In genomic region chr2:9488583-9489547, GRCh38 we compare ENCODE assay signal across 17 cellular contexts. TPM values are rescaled to one million over a fixed set of nuclear protein-coding genes. Genes with fewer than 3 reads are reported as not detected.
DNase-seq lines count a peak whose midpoint lies in the region; ATAC-seq and TF ChIP-seq lines count a peak whose summit lies in the region.
"Had no signal": no experiment of that assay in that cellular context is flagged by ENCODE, and none has a peak within 500 bp of the region (broad histone marks: within the 10 kb centered on the region; RNA-seq: fewer than 3 reads in every experiment).

No MANE protein-coding gene starts in this region.

- POLR2A ChIA-PET in A673 (lab: Charles Lee; ENCODE audit: low non-redundant PET): no interaction called here
- POLR2A ChIA-PET in CD4-positive, alpha-beta T cell (lab: Charles Lee): no interaction called here

- H3K36me3 Mint-ChIP-seq in CD4-positive, alpha-beta T cell (ENCODE audit: low read depth): peaks cover 98% of the 10 kb centered on the region
- H3K36me3 Mint-ChIP-seq in activated T-helper 2 cell treated with anti-CD3 and anti-CD28 coated beads, Interferon-gamma antibody, Interleukin-2, Interleukin-4, amounts not matched to agents 10 μg/mL and 5 μg/mL and 100 μg/mL, durations not matched to agents 14 hours and 24 hours and 36 hours (ENCODE audit: low read depth): peaks cover 88% of the 10 kb centered on the region
- peaks cover 31% of the 10 kb centered on the region for H3K36me3 Mint-ChIP-seq in memory B cell

- H3K27ac ChIP-seq in A673 (ENCODE audit: low read depth, low read length, poor library complexity, severe bottlenecking): no peak overlapping the region
- H3K27ac ChIP-seq in CD4-positive, alpha-beta T cell (ENCODE audit: low read depth, low read length): no peak overlapping the region
- H3K27ac ChIP-seq: pancreas had no signal

- no peak overlapping the region for H3K4me3 ChIP-seq in A673 (ENCODE audit: low read depth, low read length, poor library complexity, severe bottlenecking)
- H3K4me3 ChIP-seq: pancreas, spleen had no signal

- H3K4me3 Mint-ChIP-seq in CD4-positive, alpha-beta T cell: no peak overlapping the region
- no peak overlapping the region for H3K4me3 Mint-ChIP-seq in activated T-helper 2 cell treated with anti-CD3 and anti-CD28 coated beads, Interferon-gamma antibody, Interleukin-2, Interleukin-4, amounts not matched to agents 10 μg/mL and 5 μg/mL and 100 μg/mL, durations not matched to agents 14 hours and 24 hours and 36 hours (ENCODE audit: low read depth)
- H3K4me3 Mint-ChIP-seq in memory B cell: no peak overlapping the region

- H3K36me3 ChIP-seq in A673 (ENCODE audit: insufficient read depth, low read length, poor library complexity, severe bottlenecking): peaks cover 99% of the 10 kb centered on the region

- no peaks in the 10 kb centered on the region for H3K27me3 Mint-ChIP-seq in CD4-positive, alpha-beta T cell
- no peaks in the 10 kb centered on the region for H3K27me3 Mint-ChIP-seq in activated T-helper 2 cell treated with anti-CD3 and anti-CD28 coated beads, Interferon-gamma antibody, Interleukin-2, Interleukin-4, amounts not matched to agents 10 μg/mL and 5 μg/mL and 100 μg/mL, durations not matched to agents 14 hours and 24 hours and 36 hours (ENCODE audit: low read depth)
- no peaks in the 10 kb centered on the region for H3K27me3 Mint-ChIP-seq in memory B cell

- H3K27ac Mint-ChIP-seq in CD4-positive, alpha-beta T cell: peak overlapping the region; percentile 44
- peak overlapping the region; percentile 20 for H3K27ac Mint-ChIP-seq in activated T-helper 2 cell treated with anti-CD3 and anti-CD28 coated beads, Interferon-gamma antibody, Interleukin-2, Interleukin-4, amounts not matched to agents 10 μg/mL and 5 μg/mL and 100 μg/mL, durations not matched to agents 14 hours and 24 hours and 36 hours
- H3K27ac Mint-ChIP-seq in memory B cell: peak overlapping the region; percentile 20

- no peak for DNase-seq in A673 (ENCODE audit: low spot score)
- DNase-seq in CD4-positive, alpha-beta T cell: no peak
- no peak for DNase-seq in activated T-helper 2 cell treated with anti-CD3 and anti-CD28 coated beads, Interferon-gamma antibody, Interleukin-2, Interleukin-4, amounts not matched to agents 10 μg/mL and 5 μg/mL and 100 μg/mL, durations not matched to agents 14 hours and 24 hours and 36 hours (ENCODE audit: low spot score)
- DNase-seq in memory B cell (ENCODE audit: low spot score in 2 of 2): no peak
- DNase-seq in stimulated activated naive CD4-positive, alpha-beta T cell treated with Interleukin-2 at 50 U/mL for 16 hours (lab: John Stamatoyannopoulos, UW): no peak
- no peak for DNase-seq in NOMO-1 (lab: John Stamatoyannopoulos, UW; ENCODE audit: unreplicated experiment in 2 of 2)
- no peak for DNase-seq in NCI-H1105 treated with DMSO at 0.1 percent for 48 hours (lab: John Stamatoyannopoulos, UW)
- DNase-seq in posterior vena cava (ENCODE audit: low spot score): no peak
- DNase-seq: activated CD4-positive, alpha-beta T cell treated with anti-CD3 and anti-CD28 coated beads for 48 hours; activated effector memory CD4-positive, alpha-beta T cell treated with anti-CD3 and anti-CD28 coated beads, Interleukin-2, amount 50 U/mL, for 16 hours; glutamatergic neuron; midbrain; MM.1S; NCI-H748 treated with DMSO at 0.1 percent for 48 hours; pancreas; RPMI8226; spleen had no signal

- H3K9me3 ChIP-seq in A673 (ENCODE audit: low read depth, low read length, poor library complexity, severe bottlenecking): no peaks in the 10 kb centered on the region
- H3K9me3 ChIP-seq in CD4-positive, alpha-beta T cell (ENCODE audit: control insufficient read depth, low read length): no peaks in the 10 kb centered on the region
- H3K9me3 ChIP-seq: pancreas, spleen had no signal

- ATAC-seq in CD4-positive, alpha-beta T cell (ENCODE audit: poor library complexity): no peak
- ATAC-seq in memory B cell (ENCODE audit: low read depth): no peak

- no peaks in the 10 kb centered on the region for H3K9me3 Mint-ChIP-seq in CD4-positive, alpha-beta T cell
- H3K9me3 Mint-ChIP-seq in activated T-helper 2 cell treated with anti-CD3 and anti-CD28 coated beads, Interferon-gamma antibody, Interleukin-2, Interleukin-4, amounts not matched to agents 10 μg/mL and 5 μg/mL and 100 μg/mL, durations not matched to agents 14 hours and 24 hours and 36 hours: no peaks in the 10 kb centered on the region
- H3K9me3 Mint-ChIP-seq in memory B cell: no peaks in the 10 kb centered on the region

- no peaks in the 10 kb centered on the region for H3K4me1 ChIP-seq in A673 (ENCODE audit: insufficient read depth, low read length, poor library complexity, severe bottlenecking)
- H3K4me1 ChIP-seq: spleen had no signal

- CTCF ChIA-PET in A673 (lab: Charles Lee): no interaction called here
- CTCF ChIA-PET in CD4-positive, alpha-beta T cell (lab: Charles Lee): no interaction called here

- H3K27me3 ChIP-seq in A673 (replicated peaks; ENCODE audit: insufficient read depth, low read depth, low read length, poor library complexity): no peaks in the 10 kb centered on the region
- H3K27me3 ChIP-seq in CD4-positive, alpha-beta T cell (ENCODE audit: control insufficient read depth, insufficient read depth, low read length): no peaks in the 10 kb centered on the region
- H3K27me3 ChIP-seq: pancreas, spleen had no signal

- no peaks in the 10 kb centered on the region for H3K4me1 Mint-ChIP-seq in CD4-positive, alpha-beta T cell (ENCODE audit: low read depth)
- peaks cover 13% of the 10 kb centered on the region for H3K4me1 Mint-ChIP-seq in activated T-helper 2 cell treated with anti-CD3 and anti-CD28 coated beads, Interferon-gamma antibody, Interleukin-2, Interleukin-4, amounts not matched to agents 10 μg/mL and 5 μg/mL and 100 μg/mL, durations not matched to agents 14 hours and 24 hours and 36 hours (ENCODE audit: low read depth)
- H3K4me1 Mint-ChIP-seq in memory B cell: no peaks in the 10 kb centered on the region

- no peak for TF ChIP-seq CTCF in A673 (conservative IDR thresholded peaks at IDR 0.05; ENCODE audit: low read depth, low read length)
- TF ChIP-seq CTCF in CD4-positive, alpha-beta T cell (IDR thresholded peaks at IDR 0.05): no peak

- intact Hi-C loops in A673 (cut with micrococcal nuclease; ENCODE audit: unreplicated experiment): no loop called here
- intact Hi-C loops in CD4-positive, alpha-beta T cell (cut with DNase I, micrococcal nuclease): loop anchor here in 1 of 2 experiments (5.0 kb wide), 1 partner anchor 1323 kb away; the partner anchor contains the start of gene PDIA6
- intact Hi-C loops in activated T-helper 2 cell treated with anti-CD3 and anti-CD28 coated beads, Interferon-gamma antibody, Interleukin-2, Interleukin-4, amounts not matched to agents 10 μg/mL and 5 μg/mL and 100 μg/mL, durations not matched to agents 14 hours and 24 hours and 36 hours (cut with micrococcal nuclease): no loop called here
- intact Hi-C loops in posterior vena cava (cut with DNase I): no loop called here

- BruUV-seq in A673 (replicated peaks; lab: Mats Ljungman, UMichigan): TSS peak; percentile 11

RNA-seq across cellular contexts. Expression of gene IAH1, which starts 14.5 kb away (rescaled TPM):
- total RNA-seq in A673 (2021) (54.9 and 55.3 TPM in 2 replicates), posterior vena cava (10 to 100 TPM; 36.7 to 45.2 TPM)
- 10 to 100 TPM; 54.8 to 57.3 TPM for total RNA-seq in CD4-positive, alpha-beta T cell
- total RNA-seq in activated T-helper 2 cell treated with anti-CD3 and anti-CD28 coated beads, Interferon-gamma antibody, Interleukin-2, Interleukin-4, amounts not matched to agents 10 μg/mL and 5 μg/mL and 100 μg/mL, durations not matched to agents 14 hours and 24 hours and 36 hours: 82.0 and 82.4 TPM in 2 replicates
